In genomic region chr9:121122450-121123032, GRCh38 we compare ENCODE assay signal across 8 cellular contexts. TPM values are rescaled to one million over a fixed set of nuclear protein-coding genes. Genes with fewer than 3 reads are reported as not detected.
DNase-seq lines count a peak whose midpoint lies in the region; ATAC-seq and TF ChIP-seq lines count a peak whose summit lies in the region.

No MANE protein-coding gene starts in this region.

- H3K4me3 ChIP-seq in left ventricle myocardium inferior = peak overlapping the region; percentile 67
- peak overlapping the region; percentile 53 for H3K4me3 ChIP-seq in upper lobe of right lung

- H3K27me3 ChIP-seq in left ventricle myocardium inferior (ENCODE audit: low read depth) = no peaks in the 10 kb centered on the region
- no peaks in the 10 kb centered on the region for H3K27me3 ChIP-seq in upper lobe of right lung

- H3K36me3 ChIP-seq in left ventricle myocardium inferior (peaks cover 21% of the 10 kb centered on the region), upper lobe of right lung (peaks cover 20% of the 10 kb centered on the region)

- in situ Hi-C loops in ACHN (cut with HindIII; ENCODE audit: low pct_ligation_motif_present, low pct_unique_long_range_greater_than_20kb, low sequenced_read_pairs) = no loop called here

- TF ChIP-seq CTCF in left ventricle myocardium inferior (IDR thresholded peaks at IDR 0.05; ENCODE audit: borderline replicate concordance) (no peak), upper lobe of right lung (IDR thresholded peaks at IDR 0.05) (no peak)

- H3K9me3 ChIP-seq in left ventricle myocardium inferior (replicated peaks) (no peaks in the 10 kb centered on the region), upper lobe of right lung (no peaks in the 10 kb centered on the region)

- DNase-seq in left ventricle myocardium inferior (no peak), Right ventricle myocardium superior (no peak), medulla oblongata (ENCODE audit: extremely low spot score) (peak; percentile 13), upper lobe of right lung (no peak), ACHN (no peak), Ammon's horn (ENCODE audit: low spot score) (no peak)
- DNase-seq in activated naive CD4-positive, alpha-beta T cell treated with anti-CD3 and anti-CD28 coated beads, Interleukin-2, amount 50 U/mL, for 72 hours (ENCODE audit: low spot score in 2 of 2) = no peak

- ATAC-seq in Right ventricle myocardium superior (ENCODE audit: poor library complexity) (no peak), upper lobe of right lung (no peak), HG03139 (IDR thresholded peaks at IDR 0.05; ENCODE audit: unreplicated experiment) (no peak)
- ATAC-seq in activated naive CD4-positive, alpha-beta T cell treated with anti-CD3 and anti-CD28 coated beads, Interleukin-2, amount 50 U/mL, for 72 hours = peak; percentile 8 to 36

- peaks cover 14 to 36% of the 10 kb centered on the region in 2 donors for H3K36me3 Mint-ChIP-seq in activated naive CD4-positive, alpha-beta T cell treated with anti-CD3 and anti-CD28 coated beads, Interleukin-2, amount 50 U/mL, for 72 hours

- no peaks in the 10 kb centered on the region for H3K9me3 Mint-ChIP-seq in activated naive CD4-positive, alpha-beta T cell treated with anti-CD3 and anti-CD28 coated beads, Interleukin-2, amount 50 U/mL, for 72 hours

- intact Hi-C loops in left ventricle myocardium inferior (cut with micrococcal nuclease) = no loop called here
- intact Hi-C loops in Right ventricle myocardium superior (cut with DNase I) = no loop called here
- intact Hi-C loops in upper lobe of right lung (cut with DNase I) = no loop called here

- H3K4me1 ChIP-seq in left ventricle myocardium inferior (peaks cover 19% of the 10 kb centered on the region), upper lobe of right lung (peaks cover 13% of the 10 kb centered on the region)

- H3K27ac ChIP-seq in left ventricle myocardium inferior (replicated peaks) (peak overlapping the region; percentile 79), upper lobe of right lung (peak overlapping the region; percentile 37)

- H3K27ac Mint-ChIP-seq in activated naive CD4-positive, alpha-beta T cell treated with anti-CD3 and anti-CD28 coated beads, Interleukin-2, amount 50 U/mL, for 72 hours = peak overlapping the region; percentile 77 to 97

RNA-seq across cellular contexts. Expression of gene CNTRL, which starts 47.8 kb away (rescaled TPM):
- total RNA-seq in left ventricle myocardium inferior (3.4 TPM), Right ventricle myocardium superior (2.6 TPM), upper lobe of right lung (20.3 TPM)
- total RNA-seq in activated naive CD4-positive, alpha-beta T cell treated with anti-CD3 and anti-CD28 coated beads, Interleukin-2, amount 50 U/mL, for 72 hours = 10 to 100 TPM; 68.5 to 88.1 TPM

Comparison
In these comparisons a context has a peak if more than half of its experiments do, and no peak if none do; other contexts are left out.
1. ATAC-seq: peak in activated naive CD4-positive, alpha-beta T cell treated with anti-CD3 and anti-CD28 coated beads, Interleukin-2, amount 50 U/mL, for 72 hours (2 of 2); none in Right ventricle myocardium superior (single experiment), upper lobe of right lung (single experiment) and HG03139 (single experiment).